In genomic region chr1:34060901-34061415, GRCh38 we compare ENCODE assay signal across 20 cellular contexts.
DNase-seq lines count a peak whose midpoint lies in the region; TF ChIP-seq lines count a peak whose summit lies in the region.
"Had no signal": no experiment of that assay in that cellular context is flagged by ENCODE, and none has a peak within 500 bp of the region (broad histone marks: within the 10 kb centered on the region; RNA-seq: fewer than 3 reads in every experiment).

No MANE protein-coding gene starts in this region.

- H3K36me3 Mint-ChIP-seq in activated naive CD4-positive, alpha-beta T cell treated with anti-CD3 and anti-CD28 coated beads, Interleukin-2, amount 10 ng/mL, durations not matched to agents 7 days and 5 days, result no peaks in the 10 kb centered on the region

- H3K9me3 Mint-ChIP-seq in activated naive CD4-positive, alpha-beta T cell treated with anti-CD3 and anti-CD28 coated beads, Interleukin-2, amount 10 ng/mL, durations not matched to agents 7 days and 5 days, result peaks cover 5% of the 10 kb centered on the region
- H3K9me3 Mint-ChIP-seq: central memory CD8-positive, alpha-beta T cell had no signal

- WGBS in GM23248 (ENCODE audit: low coverage in 1 of 2, low lambda C conversion rate in 2 of 2, missing lambda C conversion rate in 2 of 2), 2 experiments, result 49 to 53% methylated on average over 10 of the region's 10 CpGs

- TF ChIP-seq CTCF in dorsolateral prefrontal cortex (IDR thresholded peaks at IDR 0.05 in 54 of 56, conservative IDR thresholded peaks at IDR 0.05 in 2 of 56; ENCODE audit: low read depth in 1 of 56, partially characterized antibody in 56 of 56), result peak in 2 of 56 donors; percentile 13 to 14

- H3K27me3 ChIP-seq in GM23248 (replicated peaks; ENCODE audit: insufficient read depth) (no peaks in the 10 kb centered on the region), dorsolateral prefrontal cortex (no peaks in the 10 kb centered on the region), layer of hippocampus (ENCODE audit: control insufficient read depth, insufficient read depth, low read length) (no peaks in the 10 kb centered on the region)
- H3K27me3 ChIP-seq: adrenal gland had no signal

- H3K4me1 ChIP-seq in GM23248 (ENCODE audit: insufficient read depth), result peaks cover 16% of the 10 kb centered on the region
- H3K4me1 ChIP-seq: adrenal gland, left lung, suprapubic skin had no signal

- in situ Hi-C loops in GM23248 (cut with MboI), result no loop called here

- H3K27ac ChIP-seq in GM23248 (no peak overlapping the region), dorsolateral prefrontal cortex (peak overlapping the region in 54 of 59 donors; percentile 1 to 82 (median 70)), layer of hippocampus (ENCODE audit: low read depth, low read length) (peak overlapping the region; percentile 42)
- H3K27ac ChIP-seq: adrenal gland, left lung, SK-N-MC, suprapubic skin had no signal

- no peak overlapping the region for H3K9ac ChIP-seq in GM23248

- H3K27ac Mint-ChIP-seq in activated naive CD4-positive, alpha-beta T cell treated with anti-CD3 and anti-CD28 coated beads, Interleukin-2, amount 10 ng/mL, durations not matched to agents 7 days and 5 days, result no peak overlapping the region

- CTCF ChIA-PET in activated naive CD4-positive, alpha-beta T cell treated with anti-CD3 and anti-CD28 coated beads, Interleukin-2, amount 10 ng/mL, durations not matched to agents 7 days and 5 days (lab: Charles Lee), result no interaction called here

- H3K4me3 Mint-ChIP-seq in activated naive CD4-positive, alpha-beta T cell treated with anti-CD3 and anti-CD28 coated beads, Interleukin-2, amount 10 ng/mL, durations not matched to agents 7 days and 5 days, result no peak overlapping the region
- H3K4me3 Mint-ChIP-seq: central memory CD8-positive, alpha-beta T cell had no signal

- intact Hi-C loops in dorsolateral prefrontal cortex (cut with DNase I), result loop anchor here (5.0 to 10.0 kb wide), 2 partner anchors 89 to 104 kb away; partner anchors contain the start of gene CSMD2 (in 1 of the 2)

- no peaks in the 10 kb centered on the region for H3K4me1 Mint-ChIP-seq in activated naive CD4-positive, alpha-beta T cell treated with anti-CD3 and anti-CD28 coated beads, Interleukin-2, amount 10 ng/mL, durations not matched to agents 7 days and 5 days
- H3K4me1 Mint-ChIP-seq: central memory CD8-positive, alpha-beta T cell had no signal

- H3K9me3 ChIP-seq in GM23248 (ENCODE audit: low read depth), result no peaks in the 10 kb centered on the region
- H3K9me3 ChIP-seq: adrenal gland, suprapubic skin had no signal

- no peaks in the 10 kb centered on the region for H3K9me2 ChIP-seq in GM23248 (ENCODE audit: insufficient read depth)

- H3F3A ChIP-seq in GM23248 (ENCODE audit: insufficient read depth), result 0 out of 2 replicates have a peak, but pooled peaks cover 2% of the 10 kb centered on the region

- H4K20me1 ChIP-seq in GM23248 (ENCODE audit: insufficient read depth), result no peaks in the 10 kb centered on the region

- no peak overlapping the region for H2AFZ ChIP-seq in GM23248

- H3K27me3 Mint-ChIP-seq in activated naive CD4-positive, alpha-beta T cell treated with anti-CD3 and anti-CD28 coated beads, Interleukin-2, amount 10 ng/mL, durations not matched to agents 7 days and 5 days, result no peaks in the 10 kb centered on the region

- DNase-seq in GM23248, result peak; percentile 56
- DNase-seq in dorsolateral prefrontal cortex, result peak in 4 of 10 donors; percentile 7 to 43 (median 32)
- DNase-seq in superior temporal gyrus (ENCODE audit: extremely low spot score), result peak; percentile 55
- DNase-seq in activated naive CD4-positive, alpha-beta T cell treated with anti-CD3 and anti-CD28 coated beads, Interleukin-2, amount 10 ng/mL, durations not matched to agents 7 days and 5 days, result no peak
- no peak for DNase-seq in kidney glomerular epithelial cell (lab: John Stamatoyannopoulos, UW)
- DNase-seq in dermis blood vessel endothelial cell, result no peak
- DNase-seq: activated CD4-positive, alpha-beta T cell treated with anti-CD3 and anti-CD28 coated beads, Interleukin-2, amount 50 U/mL, for 4 hours; activated CD8-positive, alpha-beta memory T cell treated with anti-CD3 and anti-CD28 coated beads, Interleukin-2, amount 50 U/mL, for 48 hours; activated effector memory CD4-positive, alpha-beta T cell treated with anti-CD3 and anti-CD28 coated beads, Interleukin-2, amount 50 U/mL, for 16 hours; effector CD4-positive, alpha-beta T cell; erythroblast; left lung; NCI-H1092 treated with DMSO at 0.1 percent for 48 hours; NCI-H2081 treated with DMSO at 0.1 percent for 48 hours; retina had no signal

- H3K79me2 ChIP-seq in GM23248 (ENCODE audit: insufficient read depth), result peaks cover 62% of the 10 kb centered on the region

- no peaks in the 10 kb centered on the region for H3K36me3 ChIP-seq in GM23248 (ENCODE audit: low read depth)
- H3K36me3 ChIP-seq: adrenal gland, left lung, suprapubic skin had no signal

- H3K4me3 ChIP-seq in GM23248, result no peak overlapping the region
- H3K4me3 ChIP-seq in dorsolateral prefrontal cortex, result peak overlapping the region in 2 of 59 donors; percentile 1 to 12
- H3K4me3 ChIP-seq: adrenal gland, left lung, SK-N-MC, suprapubic skin had no signal

- no peak overlapping the region for H3K4me2 ChIP-seq in GM23248 (ENCODE audit: unreplicated experiment)

Comparison
In these comparisons a context has a peak if more than half of its experiments do, and no peak if none do; other contexts are left out.
1. DNase-seq: peak in GM23248 (single experiment) and superior temporal gyrus (single experiment); none in activated naive CD4-positive, alpha-beta T cell treated with anti-CD3 and anti-CD28 coated beads, Interleukin-2, amount 10 ng/mL, durations not matched to agents 7 days and 5 days (single experiment), kidney glomerular epithelial cell (single experiment) and dermis blood vessel endothelial cell (single experiment).